In genomic region chr21:44817914-44818635, GRCh38 we compare ENCODE assay signal across 8 cellular contexts. TPM values are rescaled to one million over a fixed set of nuclear protein-coding genes. Genes with fewer than 3 reads are reported as not detected.
DNase-seq lines count a peak whose midpoint lies in the region; ATAC-seq and TF ChIP-seq lines count a peak whose summit lies in the region.

Gene SUMO3, minus strand, starts transcription at chr21:44818062. Its CDS starts 94 bp downstream, at chr21:44817968.

- peak; percentile 67 for ATAC-seq in GM19397 (IDR thresholded peaks at IDR 0.05; ENCODE audit: unreplicated experiment)
- ATAC-seq in natural killer cell treated with Interleukin-12 subunit alpha and Interleukin-12 subunit beta and Interleukin-15 and Interleukin-18, amount 100 ng/mL, for 72 hours = peak; percentile 84 to 86

- no peak for TF ChIP-seq CTCF in fibroblast of pulmonary artery (IDR thresholded peaks at IDR 0.05; ENCODE audit: low read length, missing control alignments)

- DNase-seq in COLO668 (lab: John Stamatoyannopoulos, UW; ENCODE audit: unreplicated experiment) (peak; percentile 93), HK-2 (ENCODE audit: unreplicated experiment) (peak; percentile 55), RPMI7951 (ENCODE audit: low read depth) (peak; percentile 76), fibroblast of pulmonary artery (ENCODE audit: low read depth) (peak; percentile 82)
- DNase-seq in activated T-helper 2 cell treated with anti-CD3 and anti-CD28 coated beads, Interferon-gamma antibody, Interleukin-2, Interleukin-4, amounts not matched to agents 10 μg/mL and 5 μg/mL and 100 μg/mL, durations not matched to agents 14 hours and 24 hours and 36 hours (ENCODE audit: low spot score) = peak; percentile 87
- peak; percentile 89 for DNase-seq in natural killer cell treated with Interleukin-12 subunit alpha and Interleukin-12 subunit beta and Interleukin-15 and Interleukin-18, amount 100 ng/mL, for 72 hours (ENCODE audit: low spot score)
- peak; percentile 78 to 93 (median 84) for DNase-seq in stimulated activated naive CD4-positive, alpha-beta T cell (lab: John Stamatoyannopoulos, UW)

- no peak within 1 kb of the TSS for H3K27ac Mint-ChIP-seq in activated T-helper 2 cell treated with anti-CD3 and anti-CD28 coated beads, Interferon-gamma antibody, Interleukin-2, Interleukin-4, amounts not matched to agents 10 μg/mL and 5 μg/mL and 100 μg/mL, durations not matched to agents 14 hours and 24 hours and 36 hours
- no peak within 1 kb of the TSS for H3K27ac Mint-ChIP-seq in natural killer cell treated with Interleukin-12 subunit alpha and Interleukin-12 subunit beta and Interleukin-15 and Interleukin-18, amount 100 ng/mL, for 72 hours

- intact Hi-C loops in activated T-helper 2 cell treated with anti-CD3 and anti-CD28 coated beads, Interferon-gamma antibody, Interleukin-2, Interleukin-4, amounts not matched to agents 10 μg/mL and 5 μg/mL and 100 μg/mL, durations not matched to agents 14 hours and 24 hours and 36 hours (cut with micrococcal nuclease) = loop anchor here (1.0 to 10.0 kb wide), 5 partner anchors 17 to 1364 kb away; partner anchors contain the start of genes CFAP410, PCBP3, SPATC1L and UBE2G2

- peaks cover 11% of the 10 kb centered on the region for H3K36me3 Mint-ChIP-seq in activated T-helper 2 cell treated with anti-CD3 and anti-CD28 coated beads, Interferon-gamma antibody, Interleukin-2, Interleukin-4, amounts not matched to agents 10 μg/mL and 5 μg/mL and 100 μg/mL, durations not matched to agents 14 hours and 24 hours and 36 hours (ENCODE audit: low read depth)
- H3K36me3 Mint-ChIP-seq in natural killer cell treated with Interleukin-12 subunit alpha and Interleukin-12 subunit beta and Interleukin-15 and Interleukin-18, amount 100 ng/mL, for 72 hours = peaks cover 10% of the 10 kb centered on the region

- H3K27me3 Mint-ChIP-seq in activated T-helper 2 cell treated with anti-CD3 and anti-CD28 coated beads, Interferon-gamma antibody, Interleukin-2, Interleukin-4, amounts not matched to agents 10 μg/mL and 5 μg/mL and 100 μg/mL, durations not matched to agents 14 hours and 24 hours and 36 hours (ENCODE audit: low read depth) = peaks cover 2% of the 10 kb centered on the region
- no peaks in the 10 kb centered on the region for H3K27me3 Mint-ChIP-seq in natural killer cell treated with Interleukin-12 subunit alpha and Interleukin-12 subunit beta and Interleukin-15 and Interleukin-18, amount 100 ng/mL, for 72 hours

- H3K4me3 ChIP-seq in fibroblast of pulmonary artery (replicated peaks; ENCODE audit: low read depth, low read length) = peak within 1 kb of the TSS; percentile 70

- H3K4me3 Mint-ChIP-seq in activated T-helper 2 cell treated with anti-CD3 and anti-CD28 coated beads, Interferon-gamma antibody, Interleukin-2, Interleukin-4, amounts not matched to agents 10 μg/mL and 5 μg/mL and 100 μg/mL, durations not matched to agents 14 hours and 24 hours and 36 hours (ENCODE audit: low read depth) = peak within 1 kb of the TSS; percentile 66
- peak within 1 kb of the TSS; percentile 52 for H3K4me3 Mint-ChIP-seq in natural killer cell treated with Interleukin-12 subunit alpha and Interleukin-12 subunit beta and Interleukin-15 and Interleukin-18, amount 100 ng/mL, for 72 hours

- peaks cover 7% of the 10 kb centered on the region for H3K4me1 Mint-ChIP-seq in activated T-helper 2 cell treated with anti-CD3 and anti-CD28 coated beads, Interferon-gamma antibody, Interleukin-2, Interleukin-4, amounts not matched to agents 10 μg/mL and 5 μg/mL and 100 μg/mL, durations not matched to agents 14 hours and 24 hours and 36 hours (ENCODE audit: low read depth)
- H3K4me1 Mint-ChIP-seq in natural killer cell treated with Interleukin-12 subunit alpha and Interleukin-12 subunit beta and Interleukin-15 and Interleukin-18, amount 100 ng/mL, for 72 hours (ENCODE audit: low read depth in 2 of 2) = peaks cover 5 to 8% of the 10 kb centered on the region in 2 donors

- peaks cover 25% of the 10 kb centered on the region for H3K9me3 Mint-ChIP-seq in activated T-helper 2 cell treated with anti-CD3 and anti-CD28 coated beads, Interferon-gamma antibody, Interleukin-2, Interleukin-4, amounts not matched to agents 10 μg/mL and 5 μg/mL and 100 μg/mL, durations not matched to agents 14 hours and 24 hours and 36 hours
- H3K9me3 Mint-ChIP-seq in natural killer cell treated with Interleukin-12 subunit alpha and Interleukin-12 subunit beta and Interleukin-15 and Interleukin-18, amount 100 ng/mL, for 72 hours = peaks cover 4% of the 10 kb centered on the region

RNA-seq across cellular contexts. Expression of gene SUMO3, which starts in this region (rescaled TPM):
- 88.6 and 100.0 TPM in 2 replicates for total RNA-seq in RPMI7951 (2014; rRNA removed; shearing (Covaris generic))
- total RNA-seq in activated T-helper 2 cell treated with anti-CD3 and anti-CD28 coated beads, Interferon-gamma antibody, Interleukin-2, Interleukin-4, amounts not matched to agents 10 μg/mL and 5 μg/mL and 100 μg/mL, durations not matched to agents 14 hours and 24 hours and 36 hours = 86.1 and 87.0 TPM in 2 replicates
- total RNA-seq in natural killer cell treated with Interleukin-12 subunit alpha and Interleukin-12 subunit beta and Interleukin-15 and Interleukin-18, amount 100 ng/mL, for 72 hours = 10 to 100 TPM; 50.1 to 53.9 TPM

Comparison
In these comparisons a context has a peak if more than half of its experiments do, and no peak if none do; other contexts are left out.
1. Peak in every context shown above with its lines: DNase-seq, ATAC-seq and H3K4me3 ChIP-seq.